Comparison of ENCODE assay signal across 8 cellular contexts in the genomic region with DNA sequence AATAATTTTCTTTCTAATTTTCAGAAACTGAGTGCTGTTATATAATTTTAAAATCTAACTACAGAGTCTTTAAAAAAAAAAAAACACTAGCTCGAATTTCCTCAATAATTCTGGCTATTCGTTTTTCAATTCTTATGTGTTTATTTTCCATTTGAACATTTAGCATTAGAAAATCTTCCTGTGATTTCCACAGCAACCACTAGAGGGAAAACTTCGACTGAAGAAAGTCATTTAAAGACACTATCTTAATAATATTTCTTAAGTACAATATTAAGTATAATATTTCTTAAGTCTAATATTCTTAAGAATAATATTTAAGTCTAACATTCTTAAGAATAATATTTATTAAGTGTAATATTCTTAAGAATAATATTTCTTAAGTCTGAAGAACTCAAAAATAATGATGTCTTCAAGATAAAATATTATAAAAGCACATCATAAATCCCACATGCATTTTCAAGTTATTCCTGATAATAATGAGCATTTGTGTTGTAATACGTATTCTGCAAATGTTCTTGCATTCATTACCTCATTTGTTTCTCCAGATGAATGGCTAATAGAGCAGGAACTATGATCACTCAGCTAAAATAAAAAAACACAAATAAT.
DNase-seq lines count a peak whose midpoint lies in the region; ATAC-seq, FAIRE-seq and TF ChIP-seq lines count a peak whose summit lies in the region.

No MANE protein-coding gene starts in this region.

- H3K36me3 Mint-ChIP-seq in nephron (ENCODE audit: low read depth), result no peaks in the 10 kb centered on the region
- H3K36me3 Mint-ChIP-seq in activated T-cell treated with anti-CD3 and anti-CD28 coated beads, Interleukin-2, amount 50 U/mL, for 4 hours (ENCODE audit: insufficient read depth), result no peaks in the 10 kb centered on the region

- H3K4me3 Mint-ChIP-seq in nephron, result no peak overlapping the region
- no peak overlapping the region for H3K4me3 Mint-ChIP-seq in activated T-cell treated with anti-CD3 and anti-CD28 coated beads, Interleukin-2, amount 50 U/mL, for 4 hours

- H3K4me3 ChIP-seq in bronchial epithelial cell (ENCODE audit: low read depth, low read length), result no peak overlapping the region

- H3K36me3 ChIP-seq in bronchial epithelial cell (ENCODE audit: control insufficient read depth, insufficient read depth, low read length), result no peaks in the 10 kb centered on the region

- TF ChIP-seq CTCF in bronchial epithelial cell (IDR thresholded peaks at IDR 0.05; ENCODE audit: insufficient read depth, low read length, severe bottlenecking) (peak; percentile 14), nephron (IDR thresholded peaks at IDR 0.05; ENCODE audit: unreplicated experiment in 3 of 3) (peak; percentile 55 to 84 (median 64))

- ATAC-seq in activated T-cell treated with anti-CD3 and anti-CD28 coated beads, Interleukin-2, amount 50 U/mL, for 4 hours, result no peak
- no peak for ATAC-seq in GM21360 (IDR thresholded peaks at IDR 0.05; ENCODE audit: unreplicated experiment)

- DNase-seq in NCI-H345 (lab: John Stamatoyannopoulos, UW) (peak; percentile 9), NCI-H345 treated with DMSO at 0.1 percent for 48 hours (lab: John Stamatoyannopoulos, UW; ENCODE audit: unreplicated experiment) (no peak), LoVo (ENCODE audit: low spot score) (peak; percentile 32), bronchial epithelial cell (ENCODE audit: low read depth) (peak; percentile 27), NCI-H146 (lab: John Stamatoyannopoulos, UW) (no peak)
- DNase-seq in activated T-cell treated with anti-CD3 and anti-CD28 coated beads, Interleukin-2, amount 50 U/mL, for 4 hours, result no peak

- no peaks in the 10 kb centered on the region for H3K27me3 ChIP-seq in bronchial epithelial cell (ENCODE audit: control insufficient read depth, insufficient read depth, low read length)

- no peak overlapping the region for H3K27ac Mint-ChIP-seq in nephron

- no peak for FAIRE-seq in bronchial epithelial cell (lab: Jason Lieb, UNC)

- H3K4me1 Mint-ChIP-seq in nephron, result no peaks in the 10 kb centered on the region
- H3K4me1 Mint-ChIP-seq in activated T-cell treated with anti-CD3 and anti-CD28 coated beads, Interleukin-2, amount 50 U/mL, for 4 hours (ENCODE audit: low read depth), result peaks cover 5% of the 10 kb centered on the region

- no peaks in the 10 kb centered on the region for H3K27me3 Mint-ChIP-seq in nephron (ENCODE audit: low read depth)
- H3K27me3 Mint-ChIP-seq in activated T-cell treated with anti-CD3 and anti-CD28 coated beads, Interleukin-2, amount 50 U/mL, for 4 hours (ENCODE audit: low read depth), result peaks cover 3% of the 10 kb centered on the region

- no peaks in the 10 kb centered on the region for H3K9me3 Mint-ChIP-seq in nephron
- H3K9me3 Mint-ChIP-seq in activated T-cell treated with anti-CD3 and anti-CD28 coated beads, Interleukin-2, amount 50 U/mL, for 4 hours, result no peaks in the 10 kb centered on the region

Comparison
In these comparisons a context has a peak if more than half of its experiments do, and no peak if none do; other contexts are left out.
1. DNase-seq: peak in NCI-H345 (single experiment), LoVo (single experiment) and bronchial epithelial cell (single experiment); none in NCI-H345 treated with DMSO at 0.1 percent for 48 hours (single experiment), activated T-cell treated with anti-CD3 and anti-CD28 coated beads, Interleukin-2, amount 50 U/mL, for 4 hours (single experiment) and NCI-H146 (single experiment).